In genomic region chr12:103955811-103956514, GRCh38 we compare ENCODE assay signal across 8 cellular contexts. TPM values are rescaled to one million over a fixed set of nuclear protein-coding genes. Genes with fewer than 3 reads are reported as not detected.
DNase-seq lines count a peak whose midpoint lies in the region; ATAC-seq, FAIRE-seq and TF ChIP-seq lines count a peak whose summit lies in the region.

No MANE protein-coding gene starts in this region.

- no peaks in the 10 kb centered on the region for H4K20me1 ChIP-seq in K562 (replicated peaks; ENCODE audit: control insufficient read depth, insufficient read depth, low read length)

- H3K36me3 Mint-ChIP-seq in HFFc6 (ENCODE audit: low read depth) = peaks cover 14% of the 10 kb centered on the region

- H3K36me3 ChIP-seq in A673 (ENCODE audit: insufficient read depth, low read length, poor library complexity, severe bottlenecking) = peaks cover 35% of the 10 kb centered on the region
- peaks cover 39% of the 10 kb centered on the region; the same call in 2 of the 3 replicates for H3K36me3 ChIP-seq in K562 (ENCODE audit: control insufficient read depth, insufficient read depth, low read length)
- H3K36me3 ChIP-seq in left lung = peaks cover 0 to 33% of the 10 kb centered on the region in 2 donors
- H3K36me3 ChIP-seq in transverse colon = peaks cover 0 to 24% (median 5%) of the 10 kb centered on the region in 4 donors

- H3K4me3 Mint-ChIP-seq in HFFc6 = peak overlapping the region; percentile 98

- peaks cover 42% of the 10 kb centered on the region for H3K79me2 ChIP-seq in K562 (ENCODE audit: control insufficient read depth, insufficient read depth, low read length)

- no peaks in the 10 kb centered on the region for H3K27me3 Mint-ChIP-seq in HFFc6 (ENCODE audit: insufficient read depth)

- H3K27me3 ChIP-seq in A673 (replicated peaks; ENCODE audit: insufficient read depth, low read depth, low read length, poor library complexity) = no peaks in the 10 kb centered on the region
- no peaks in the 10 kb centered on the region for H3K27me3 ChIP-seq in K562 (ENCODE audit: control insufficient read depth in 2 of 2, insufficient read depth in 2 of 2, low read length in 2 of 2)
- no peaks in the 10 kb centered on the region for H3K27me3 ChIP-seq in left lung
- H3K27me3 ChIP-seq in transverse colon = no peaks in the 10 kb centered on the region

- peak overlapping the region; percentile 89 to 99 for H3K9ac ChIP-seq in K562 (ENCODE audit: insufficient read depth in 1 of 2, low read depth in 2 of 2, low read length in 2 of 2)

- peaks cover 53% of the 10 kb centered on the region for H3K4me1 Mint-ChIP-seq in HFFc6 (ENCODE audit: low read depth)

- no peaks in the 10 kb centered on the region for H3K9me3 Mint-ChIP-seq in HFFc6

- in situ Hi-C loops in K562 (cut with MboI) (no loop called here), transverse colon (cut with MboI; ENCODE audit: low pct_ligation_motif_present in 1 of 4, low pct_unique_long_range_greater_than_20kb in 1 of 4, low sequenced_read_pairs in 3 of 4) (loop anchor here in 2 of 4 donors (25.0 kb wide), 2 partner anchors 331 to 1156 kb away; partner anchors contain the start of gene WASHC4 (in 1 of the 2))

- 6% methylated on average over 7 of the region's 7 CpGs for WGBS in K562 (ENCODE audit: insufficient coverage, low coverage, missing lambda C conversion rate)
- whole genome bisulfite sequencing in transverse colon (ENCODE audit: low coverage in 1 of 2), 2 donors = 28 to 48% methylated on average over 4 to 7 of the region's 7 CpGs

- TF ChIP-seq RAD21 in K562 (CRISPR knock-in tag; conservative IDR thresholded peaks at IDR 0.05 in 1 of 2, IDR thresholded peaks at IDR 0.05 in 1 of 2) = no peak

- H3K4me1 ChIP-seq in A673 (ENCODE audit: insufficient read depth, low read length, poor library complexity, severe bottlenecking) (peaks cover 4% of the 10 kb centered on the region), K562 (replicated peaks in 1 of 2; ENCODE audit: control insufficient read depth in 2 of 2, insufficient read depth in 2 of 2, low read length in 2 of 2) (peaks cover 6 to 9% of the 10 kb centered on the region in 2 experiments; a peak in 4 of 5 replicates), left lung (peaks cover 0 to 20% of the 10 kb centered on the region in 2 donors), transverse colon (peaks cover 5 to 27% (median 14%) of the 10 kb centered on the region in 4 donors)

- ATAC-seq in K562 (peak; percentile 17), left lung (peak; percentile 11), GM18909 (IDR thresholded peaks at IDR 0.05; ENCODE audit: poor library complexity, unreplicated experiment) (no peak), GM21619 (IDR thresholded peaks at IDR 0.05; ENCODE audit: unreplicated experiment) (no peak)

- TF ChIP-seq EP300 in K562 (IDR thresholded peaks at IDR 0.05; ENCODE audit: low read length) = no peak
- TF ChIP-seq EP300 in transverse colon (IDR thresholded peaks at IDR 0.05; ENCODE audit: low read depth) = no peak

- no peaks in the 10 kb centered on the region for H3K9me1 ChIP-seq in K562 (ENCODE audit: control insufficient read depth, insufficient read depth, low read length)

- POLR2A ChIA-PET in A673 (lab: Charles Lee; ENCODE audit: low non-redundant PET) (interaction anchor here (1.0 kb wide), 1 partner anchor 10 kb away, joined by 4 read pairs; the partner anchor contains the start of gene TDG), K562 (lab: Yijun Ruan, JAX) (interaction anchor here (1.0 to 5.3 kb wide), 7 partner anchors 8 to 336 kb away, joined by 4 to 45 read pairs (median 5); partner anchors contain the start of genes HSP90B1 and TDG)

- no peak for FAIRE-seq in K562 (lab: Jason Lieb, UNC)

- H3K9me3 ChIP-seq in A673 (ENCODE audit: low read depth, low read length, poor library complexity, severe bottlenecking) (no peaks in the 10 kb centered on the region), K562 (replicated peaks; ENCODE audit: control insufficient read depth, insufficient read depth, low read depth, low read length) (no peaks in the 10 kb centered on the region), left lung (no peaks in the 10 kb centered on the region), transverse colon (no peaks in the 10 kb centered on the region)

- TF ChIP-seq POLR2A in K562 (conservative IDR thresholded peaks at IDR 0.05) = no peak
- TF ChIP-seq POLR2A in transverse colon (IDR thresholded peaks at IDR 0.05) = no peak

- intact Hi-C loops in A673 (cut with micrococcal nuclease; ENCODE audit: unreplicated experiment) = loop anchor here (2.0 kb wide), 1 partner anchor 25 kb away; the partner anchor contains the start of gene HSP90B1
- intact Hi-C loops in K562 (cut with micrococcal nuclease) = no loop called here
- intact Hi-C loops in left lung (cut with DNase I) = no loop called here
- intact Hi-C loops in transverse colon (cut with DNase I; ENCODE audit: low total_unique reads) = no loop called here

- H3K4me2 ChIP-seq in K562 (ENCODE audit: insufficient read depth, low read length) = peak overlapping the region; percentile 99

- DNase-seq in A673 (ENCODE audit: low spot score) (no peak), HFFc6 (no peak), K562 (ENCODE audit: extremely low read depth in 1 of 4, low spot score in 3 of 4) (no peak), left lung (no peak), transverse colon (no peak)
- DNase-seq in stimulated activated CD4-positive, alpha-beta T cell treated with anti-CD3 and anti-CD28 coated beads, Interleukin-12 subunit alpha, Interleukin-12 subunit beta, amount 100 ng/mL, for 4 hours = no peak

- H3K4me3 ChIP-seq in A673 (ENCODE audit: low read depth, low read length, poor library complexity, severe bottlenecking) = peak overlapping the region; percentile 96
- peak overlapping the region; percentile 95 for H3K4me3 ChIP-seq in K562
- peak overlapping the region; percentile 71 to 88 for H3K4me3 ChIP-seq in left lung
- peak overlapping the region; percentile 53 to 87 (median 64) for H3K4me3 ChIP-seq in transverse colon

- no TSS peak for BruUV-seq in A673 (replicated peaks; lab: Mats Ljungman, UMichigan)
- BruUV-seq in K562 (replicated peaks; lab: Mats Ljungman, UMichigan) = no TSS peak

- CTCF ChIA-PET in A673 (lab: Charles Lee) (interaction anchor here (1.2 kb wide), 1 partner anchor 10 kb away, joined by 8 read pairs; the partner anchor contains the start of gene TDG), K562 (lab: Yijun Ruan, JAX; ENCODE audit: low intra/inter-chr PET ratio) (no interaction called here)

- TF ChIP-seq CTCF in A673 (conservative IDR thresholded peaks at IDR 0.05; ENCODE audit: low read depth, low read length) = no peak
- no peak for TF ChIP-seq CTCF in HFFc6 (IDR thresholded peaks at IDR 0.05)
- TF ChIP-seq CTCF in K562 (IDR thresholded peaks at IDR 0.05 in 2 of 3, conservative IDR thresholded peaks at IDR 0.05 in 1 of 3; ENCODE audit: insufficient read depth in 2 of 3, low read depth in 1 of 3, low read length in 3 of 3) = no peak
- TF ChIP-seq CTCF in left lung (IDR thresholded peaks at IDR 0.05) = no peak
- TF ChIP-seq CTCF in transverse colon (IDR thresholded peaks at IDR 0.05) = no peak

- H3K27ac Mint-ChIP-seq in HFFc6 = peak overlapping the region; percentile 98

- H3K27ac ChIP-seq in A673 (ENCODE audit: low read depth, low read length, poor library complexity, severe bottlenecking) (peak overlapping the region; percentile 91), K562 (ENCODE audit: extremely low read depth, low read depth, low read length) (peak overlapping the region; percentile 95), left lung (peak overlapping the region; percentile 80 to 93), transverse colon (peak overlapping the region; percentile 91 to 96 (median 92))

- H2AFZ ChIP-seq in K562 (ENCODE audit: low read depth, low read length) = peak overlapping the region; percentile 98

RNA-seq across cellular contexts. Expression of gene TDG, which starts 9.7 kb away (rescaled TPM):
- total RNA-seq in A673 (2021) = 54.1 and 59.4 TPM in 2 replicates
- 10 to 100 TPM; 13.9 to 19.7 (median 16.0) TPM for total RNA-seq in HFFc6 (2021; fragmentation: NEBNext Ultra II Directional; extraction: Animal tissue kit (Norgen Biotek cat#: 25700))
- total RNA-seq in K562 (2011; cell fraction: chromatin; rRNA removed; ENCODE audit: low replicate concordance) = 34.2 and 96.2 TPM in 2 replicates
- total RNA-seq in K562 (2011; cell fraction: nucleolus; rRNA removed) = 23.2 and 24.1 TPM in 2 replicates
- total RNA-seq in K562 (2011; cell fraction: nucleoplasm; rRNA removed) = 45.8 and 68.9 TPM in 2 replicates
- 50.8 and 56.8 TPM in 2 replicates for total RNA-seq in K562 (2014; rRNA removed)
- total RNA-seq in K562 (2014; rRNA removed; fragmentation: Illumina TruSeq; extraction: Trizol) = 67.3 and 80.5 TPM in 2 replicates
- total RNA-seq in K562 (2015; rRNA removed; fragmentation: Illumina TruSeq; extraction: Trizol) = 65.7 and 70.3 TPM in 2 replicates
- 57.9 and 62.7 TPM in 2 replicates for total RNA-seq in K562 (2021)
- 50.8 and 73.3 TPM in 2 replicates for polyA plus RNA-seq in K562 (2011; rRNA removed)
- 15.6 and 25.0 TPM in 2 replicates for polyA plus RNA-seq in K562 (2011; cell fraction: cytosol; rRNA removed)
- 52.3 and 89.0 TPM in 2 replicates for polyA plus RNA-seq in K562 (2011; cell fraction: nucleus; rRNA removed)
- 33.5 and 43.1 TPM in 2 replicates for polyA plus RNA-seq in K562 (2012)
- 69.8 and 77.2 TPM in 2 replicates for polyA plus RNA-seq in K562 (2014; fragmentation: Illumina TruSeq; extraction: Trizol)
- polyA plus RNA-seq in K562 (2014; fragmentation: Nextera tagmentation; extraction: Ambion mirVana) = 10 to 100 TPM; 37.6 to 49.0 TPM
- polyA plus RNA-seq in K562 (2014; rRNA removed) = 62.1 and 64.0 TPM in 2 replicates
- polyA minus RNA-seq in K562 (2011; rRNA and poly(A)+ RNA removed) = 97.2 and 98.8 TPM in 2 replicates
- polyA minus RNA-seq in K562 (2011; cell fraction: cytosol; rRNA and poly(A)+ RNA removed) = 22.7 and 32.0 TPM in 2 replicates
- 22.6 and 41.0 TPM in 2 replicates for polyA minus RNA-seq in K562 (2011; cell fraction: nucleus; rRNA and poly(A)+ RNA removed)
- total RNA-seq in left lung = 10 to 100 TPM; 20.5 to 21.0 TPM
- 10 to 100 TPM; 17.9 to 43.4 (median 26.1) TPM for total RNA-seq in transverse colon

RNA-seq across cellular contexts. Expression of gene HSP90B1, which starts 25.8 kb away (rescaled TPM):
- total RNA-seq in A673 (2021) (955 and 970 TPM in 2 replicates), K562 (2014; rRNA removed) (389 and 400 TPM in 2 replicates), K562 (2014; rRNA removed; fragmentation: Illumina TruSeq; extraction: Trizol) (604 and 619 TPM in 2 replicates), K562 (2015; rRNA removed; fragmentation: Illumina TruSeq; extraction: Trizol) (602 and 611 TPM in 2 replicates), K562 (2021) (453 and 469 TPM in 2 replicates), left lung (1,000 to 10,000 TPM in 1 of 2 donors, 100 to 1,000 TPM in 1; 751 to 1,097 TPM), transverse colon (100 to 1,000 TPM; 171 to 346 (median 211) TPM)
- total RNA-seq in HFFc6 (2021; fragmentation: NEBNext Ultra II Directional; extraction: Animal tissue kit (Norgen Biotek cat#: 25700)) = 1,000 to 10,000 TPM; 1,001 to 1,318 (median 1,069) TPM
- 572 and 2,771 TPM in 2 replicates for total RNA-seq in K562 (2011; cell fraction: chromatin; rRNA removed; ENCODE audit: low replicate concordance)
- 491 and 843 TPM in 2 replicates for total RNA-seq in K562 (2011; cell fraction: nucleolus; rRNA removed)
- total RNA-seq in K562 (2011; cell fraction: nucleoplasm; rRNA removed) = 1,092 and 1,338 TPM in 2 replicates
- polyA plus RNA-seq in K562 (2011; rRNA removed) (593 and 719 TPM in 2 replicates), K562 (2014; fragmentation: Illumina TruSeq; extraction: Trizol) (541 and 657 TPM in 2 replicates), K562 (2014; fragmentation: Nextera tagmentation; extraction: Ambion mirVana) (100 to 1,000 TPM; 196 to 235 TPM), K562 (2014; rRNA removed) (528 and 557 TPM in 2 replicates)
- 64.5 and 201 TPM in 2 replicates for polyA plus RNA-seq in K562 (2011; cell fraction: cytosol; rRNA removed)
- 335 and 665 TPM in 2 replicates for polyA plus RNA-seq in K562 (2011; cell fraction: nucleus; rRNA removed)
- polyA plus RNA-seq in K562 (2012) = 452 and 478 TPM in 2 replicates
- polyA minus RNA-seq in K562 (2011; rRNA and poly(A)+ RNA removed) = 606 and 720 TPM in 2 replicates
- 134 and 144 TPM in 2 replicates for polyA minus RNA-seq in K562 (2011; cell fraction: cytosol; rRNA and poly(A)+ RNA removed)
- 199 and 484 TPM in 2 replicates for polyA minus RNA-seq in K562 (2011; cell fraction: nucleus; rRNA and poly(A)+ RNA removed)

Comparison
In these comparisons a context has a peak if more than half of its experiments do, and no peak if none do; other contexts are left out.
1. ATAC-seq: peak in K562 (single experiment) and left lung (single experiment); none in GM18909 (single experiment) and GM21619 (single experiment).
2. Peak in every context shown above with its lines, with median percentiles within 50 percentile points of each other: H3K27ac ChIP-seq and H3K4me3 ChIP-seq.